Comparison of ENCODE assay signal across 1 cellular context in the genomic region with DNA sequence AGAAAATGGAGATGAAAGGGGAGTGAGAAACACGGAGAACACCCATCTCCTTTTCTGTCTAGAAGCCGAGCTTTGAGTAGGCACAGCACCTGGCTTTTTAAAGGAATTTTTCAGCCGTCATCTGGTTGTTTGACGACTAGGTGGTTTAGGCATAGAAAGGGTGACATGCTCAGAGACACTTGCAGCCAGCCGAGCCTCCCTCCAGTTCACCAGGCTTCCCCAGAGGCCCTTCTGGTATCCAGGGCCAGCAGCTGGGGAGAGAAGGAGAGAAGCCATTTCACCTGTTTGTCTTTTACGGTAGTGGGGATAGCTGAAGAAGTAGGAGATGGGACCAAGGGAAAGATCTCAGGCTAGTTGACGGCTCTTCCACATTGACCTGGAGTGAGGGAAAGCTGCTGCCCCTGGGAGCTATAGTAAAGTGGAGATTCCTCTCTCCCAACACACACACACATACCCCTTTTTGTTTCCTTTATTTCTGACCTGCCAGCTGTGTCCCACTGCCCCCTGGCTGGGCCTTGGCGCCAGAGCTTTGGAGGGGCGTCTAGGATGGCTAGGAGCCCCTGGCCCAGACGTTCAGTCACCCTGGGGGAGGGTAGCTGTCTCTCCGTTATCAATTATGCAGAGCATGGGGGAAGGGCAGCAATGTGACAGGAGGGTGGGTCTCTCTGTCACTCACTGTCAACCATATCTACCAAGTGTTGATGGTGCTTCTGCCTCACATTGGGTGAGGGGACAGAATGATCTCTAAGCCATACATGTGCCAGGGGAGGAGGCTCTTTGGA.
TF ChIP-seq lines count a peak whose summit lies in the region.

No MANE protein-coding gene starts in this region.

TF ChIP-seq in H1, 55 proteins besides CTCF, POLR2A, EP300 and RAD21:
- TF ChIP-seq BRCA1 (IDR thresholded peaks at IDR 0.05; ENCODE audit: low read depth, low read length), result no peak
- no peak for TF ChIP-seq KDM4A (IDR thresholded peaks at IDR 0.05; ENCODE audit: low read depth, low read length, severe bottlenecking)
- TF ChIP-seq TBP (IDR thresholded peaks at IDR 0.05; ENCODE audit: low read depth, low read length), result no peak
- TF ChIP-seq SIN3A (conservative IDR thresholded peaks at IDR 0.05 in 1 of 2, IDR thresholded peaks at IDR 0.05 in 1 of 2; ENCODE audit: low read depth in 1 of 2, low read length in 2 of 2), result no peak
- TF ChIP-seq CHD7 (IDR thresholded peaks at IDR 0.05; ENCODE audit: insufficient replicate concordance, low read length), result no peak
- TF ChIP-seq EZH2 (IDR thresholded peaks at IDR 0.05; ENCODE audit: low read depth, low read length, severe bottlenecking), result no peak
- TF ChIP-seq SP1 (IDR thresholded peaks at IDR 0.05; ENCODE audit: low read depth, low read length), result no peak
- no peak for TF ChIP-seq BCL11A (IDR thresholded peaks at IDR 0.05; ENCODE audit: low read depth in 2 of 2, low read length in 2 of 2)
- no peak for TF ChIP-seq POLR2AphosphoS5 (IDR thresholded peaks at IDR 0.05; ENCODE audit: low read depth, low read length)
- no peak for TF ChIP-seq RBBP5 (IDR thresholded peaks at IDR 0.05; ENCODE audit: borderline replicate concordance, low read depth, low read length)
- TF ChIP-seq HDAC2 (IDR thresholded peaks at IDR 0.05; ENCODE audit: borderline replicate concordance in 1 of 2, low read depth in 2 of 2, low read length in 2 of 2), result no peak
- TF ChIP-seq FOSL1 (IDR thresholded peaks at IDR 0.05; ENCODE audit: insufficient read depth, low read depth, low read length), result no peak
- TF ChIP-seq PHF8 (conservative IDR thresholded peaks at IDR 0.05; ENCODE audit: low read depth, low read length), result no peak
- TF ChIP-seq CTBP2 (IDR thresholded peaks at IDR 0.05; ENCODE audit: borderline replicate concordance, insufficient read depth, insufficient read length, low read length), result no peak
